ENCODE assay signal across 2 cellular contexts in the genomic region with DNA sequence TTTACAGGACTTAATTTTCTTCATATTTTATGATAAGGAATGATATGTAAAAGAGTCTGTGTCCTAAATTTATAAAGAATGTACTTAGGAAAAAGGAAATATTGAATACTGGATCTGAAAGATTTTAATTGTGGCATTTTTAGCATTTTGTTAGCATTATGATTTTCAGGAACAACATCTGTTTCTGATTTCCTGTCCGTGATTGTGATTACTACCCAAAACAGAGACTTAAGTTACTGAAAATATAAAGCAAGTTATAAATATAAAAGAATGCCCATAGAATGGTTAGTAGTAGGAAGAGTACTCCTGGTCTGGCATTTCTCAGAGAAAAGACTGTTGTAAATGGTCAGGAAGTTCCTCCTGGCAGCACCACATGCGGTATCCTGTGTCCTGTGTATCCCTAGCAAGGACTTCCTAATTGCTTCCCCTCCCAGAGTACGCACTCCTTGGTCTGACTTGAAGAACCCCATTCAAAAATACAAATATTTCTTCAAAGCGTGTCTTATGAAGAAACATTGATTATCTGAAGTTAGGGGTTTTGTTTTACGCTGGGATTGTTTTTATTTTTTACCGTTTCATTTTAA.
TF ChIP-seq lines count a peak whose summit lies in the region.

No MANE protein-coding gene starts in this region.

TF ChIP-seq in WTC11, 78 proteins besides CTCF, POLR2A, EP300 and RAD21:
- TF ChIP-seq CBFB (CRISPR knock-in tag; IDR thresholded peaks at IDR 0.05; ENCODE audit: low read depth) (no peak), NR2C2 (CRISPR knock-in tag; IDR thresholded peaks at IDR 0.05) (no peak), TEAD1 (CRISPR knock-in tag; IDR thresholded peaks at IDR 0.05) (no peak), FOXP1 (CRISPR knock-in tag; IDR thresholded peaks at IDR 0.05; ENCODE audit: borderline replicate concordance) (no peak), ZMAT4 (CRISPR knock-in tag; IDR thresholded peaks at IDR 0.05) (no peak), ZBTB21 (CRISPR knock-in tag; IDR thresholded peaks at IDR 0.05; ENCODE audit: borderline replicate concordance) (no peak), USF2 (CRISPR knock-in tag; IDR thresholded peaks at IDR 0.05) (no peak), MYBL2 (CRISPR knock-in tag; IDR thresholded peaks at IDR 0.05) (no peak), SMAD3 (CRISPR knock-in tag; IDR thresholded peaks at IDR 0.05; ENCODE audit: borderline replicate concordance) (no peak), ZNF317 (CRISPR knock-in tag; IDR thresholded peaks at IDR 0.05; ENCODE audit: borderline replicate concordance, low read depth) (no peak), IRF2 (CRISPR knock-in tag; IDR thresholded peaks at IDR 0.05; ENCODE audit: borderline replicate concordance, low read depth) (no peak)

TF ChIP-seq in HepG2, 621 proteins besides CTCF, POLR2A, EP300 and RAD21:
- TF ChIP-seq FOXM1 (CRISPR knock-in tag; IDR thresholded peaks at IDR 0.05) (no peak), REPIN1 (CRISPR knock-in tag; IDR thresholded peaks at IDR 0.05; ENCODE audit: borderline replicate concordance, low read depth) (no peak), ZSCAN5A (CRISPR knock-in tag; IDR thresholded peaks at IDR 0.05; ENCODE audit: borderline replicate concordance) (no peak), YEATS2 (CRISPR knock-in tag; IDR thresholded peaks at IDR 0.05; ENCODE audit: borderline replicate concordance) (no peak), SOX6 (IDR thresholded peaks at IDR 0.05) (no peak), SOX6 (CRISPR knock-in tag; IDR thresholded peaks at IDR 0.05) (no peak), ZFYVE20 (CRISPR knock-in tag; IDR thresholded peaks at IDR 0.05; ENCODE audit: borderline replicate concordance, low read depth) (no peak), RORA (CRISPR knock-in tag; IDR thresholded peaks at IDR 0.05) (no peak), SP5 (CRISPR knock-in tag; IDR thresholded peaks at IDR 0.05; ENCODE audit: borderline replicate concordance, low read depth) (no peak)
